ENCODE assay signal across 13 cellular contexts in the genomic region with DNA sequence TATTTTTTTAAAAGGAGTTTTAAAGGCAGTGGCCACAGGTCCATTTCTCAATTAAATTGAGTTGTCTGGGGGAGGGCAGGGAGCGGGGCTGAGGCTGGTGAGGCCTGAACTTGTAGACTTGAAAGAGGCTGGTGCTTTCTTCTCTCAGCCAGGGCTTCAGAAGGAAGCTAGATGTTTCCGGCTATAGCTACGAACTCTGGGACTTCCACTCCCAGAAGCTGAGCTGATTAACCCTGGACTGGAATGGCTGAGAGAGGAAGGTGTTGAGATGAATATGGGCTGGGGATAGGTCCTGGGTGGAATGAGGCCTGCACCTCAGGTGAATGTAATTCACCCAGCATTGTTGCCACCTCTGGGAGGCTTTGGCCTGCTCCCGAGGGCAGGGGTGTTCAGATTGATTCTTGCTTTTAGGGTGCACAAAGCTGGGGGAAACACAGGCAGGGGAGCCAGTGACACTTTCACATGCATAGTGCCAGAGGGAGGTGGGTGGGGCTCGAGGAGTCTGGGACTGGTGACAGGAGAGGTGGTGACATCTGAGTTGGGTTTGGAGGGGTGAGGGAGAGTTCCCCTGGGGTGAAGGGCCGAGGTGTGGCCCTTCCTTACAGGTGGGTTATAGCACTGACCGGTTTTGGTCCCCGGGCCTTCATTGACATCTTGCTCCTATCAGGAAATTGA. TPM values are rescaled to one million over a fixed set of nuclear protein-coding genes. Genes with fewer than 3 reads are reported as not detected.
DNase-seq lines count a peak whose midpoint lies in the region; ATAC-seq and TF ChIP-seq lines count a peak whose summit lies in the region.
"Had no signal": no experiment of that assay in that cellular context is flagged by ENCODE, and none has a peak within 500 bp of the region (broad histone marks: within the 10 kb centered on the region; RNA-seq: fewer than 3 reads in every experiment).

No MANE protein-coding gene starts in this region.

- ATAC-seq in Right ventricle myocardium inferior (no peak), upper lobe of left lung (ENCODE audit: low FRiP score in 2 of 2) (no peak), HG03457 (IDR thresholded peaks at IDR 0.05; ENCODE audit: unreplicated experiment) (no peak)
- no peak for ATAC-seq in activated naive CD8-positive, alpha-beta T cell treated with anti-CD3 and anti-CD28 coated beads, Interleukin-2, amount 50 U/mL, for 24 hours
- ATAC-seq: left ventricle myocardium superior had no signal

- TF ChIP-seq CTCF in left ventricle myocardium inferior (IDR thresholded peaks at IDR 0.05; ENCODE audit: borderline replicate concordance) (no peak), mesothelial cell of epicardium (IDR thresholded peaks at IDR 0.05; ENCODE audit: unreplicated experiment) (no peak), upper lobe of left lung (IDR thresholded peaks at IDR 0.05) (no peak), Calu3 (IDR thresholded peaks at IDR 0.05; ENCODE audit: unreplicated experiment) (no peak)

- no peaks in the 10 kb centered on the region for H3K9me3 Mint-ChIP-seq in activated naive CD8-positive, alpha-beta T cell treated with anti-CD3 and anti-CD28 coated beads, Interleukin-2, amount 50 U/mL, for 24 hours
- H3K9me3 Mint-ChIP-seq in mesothelial cell of epicardium (no peaks in the 10 kb centered on the region), Calu3 (ENCODE audit: low read depth, unreplicated experiment) (no peaks in the 10 kb centered on the region)
- H3K9me3 Mint-ChIP-seq: type B pancreatic cell had no signal

- H3K4me3 Mint-ChIP-seq in activated naive CD8-positive, alpha-beta T cell treated with anti-CD3 and anti-CD28 coated beads, Interleukin-2, amount 50 U/mL, for 24 hours: peak overlapping the region; percentile 38
- H3K4me3 Mint-ChIP-seq in mesothelial cell of epicardium: no peak overlapping the region
- no peak overlapping the region for H3K4me3 Mint-ChIP-seq in Calu3 (ENCODE audit: low read depth, unreplicated experiment)
- H3K4me3 Mint-ChIP-seq: type B pancreatic cell had no signal

- DNase-seq in left ventricle myocardium inferior (no peak), Right ventricle myocardium inferior (ENCODE audit: missing footprints) (no peak), mesothelial cell of epicardium (ENCODE audit: low spot score in 2 of 2, unreplicated experiment in 2 of 2) (no peak), upper lobe of left lung (no peak), Calu3 (no peak), DMS 273 treated with DMSO at 0.1 percent for 48 hours (lab: John Stamatoyannopoulos, UW) (no peak)
- no peak for DNase-seq in activated naive CD8-positive, alpha-beta T cell treated with anti-CD3 and anti-CD28 coated beads, Interleukin-2, amount 50 U/mL, for 24 hours
- DNase-seq: AML-193, left ventricle myocardium superior, NCI-H187 treated with DMSO at 0.1 percent for 48 hours, posterior cingulate gyrus had no signal

- intact Hi-C loops in left ventricle myocardium inferior (cut with micrococcal nuclease) (no loop called here), Right ventricle myocardium inferior (cut with DNase I) (no loop called here), Calu3 (cut with micrococcal nuclease; ENCODE audit: unreplicated experiment) (no loop called here)

- WGBS in upper lobe of left lung, 2 donors: 62 to 63% methylated on average over 8 of the region's 8 CpGs

- no peak for TF ChIP-seq POLR2A in upper lobe of left lung (IDR thresholded peaks at IDR 0.05)

- BruUV-seq in Calu3 (replicated peaks; lab: Mats Ljungman, UMichigan): no TSS peak

- H3K4me1 ChIP-seq in left ventricle myocardium inferior (peaks cover 55% of the 10 kb centered on the region), upper lobe of left lung (peaks cover 39 to 74% (median 52%) of the 10 kb centered on the region in 4 donors)

- no peaks in the 10 kb centered on the region for H3K36me3 Mint-ChIP-seq in activated naive CD8-positive, alpha-beta T cell treated with anti-CD3 and anti-CD28 coated beads, Interleukin-2, amount 50 U/mL, for 24 hours (ENCODE audit: low read depth)
- H3K36me3 Mint-ChIP-seq in mesothelial cell of epicardium (no peaks in the 10 kb centered on the region), Calu3 (ENCODE audit: insufficient read depth, unreplicated experiment) (peaks cover 4% of the 10 kb centered on the region)
- H3K36me3 Mint-ChIP-seq: type B pancreatic cell had no signal

- H3K4me1 Mint-ChIP-seq in activated naive CD8-positive, alpha-beta T cell treated with anti-CD3 and anti-CD28 coated beads, Interleukin-2, amount 50 U/mL, for 24 hours: peaks cover 94% of the 10 kb centered on the region
- H3K4me1 Mint-ChIP-seq in mesothelial cell of epicardium (peaks cover 34% of the 10 kb centered on the region), Calu3 (ENCODE audit: low read depth, unreplicated experiment) (no peaks in the 10 kb centered on the region)

- no peak for TF ChIP-seq EP300 in upper lobe of left lung (IDR thresholded peaks at IDR 0.05)

- H3K27ac ChIP-seq in left ventricle myocardium inferior (replicated peaks): peak overlapping the region; percentile 27
- H3K27ac ChIP-seq in upper lobe of left lung: peak overlapping the region; percentile 35 to 77 (median 69)

- H3K27me3 ChIP-seq in left ventricle myocardium inferior (ENCODE audit: low read depth): no peaks in the 10 kb centered on the region
- no peaks in the 10 kb centered on the region for H3K27me3 ChIP-seq in upper lobe of left lung

- peak overlapping the region; percentile 75 for H3K27ac Mint-ChIP-seq in activated naive CD8-positive, alpha-beta T cell treated with anti-CD3 and anti-CD28 coated beads, Interleukin-2, amount 50 U/mL, for 24 hours
- H3K27ac Mint-ChIP-seq in mesothelial cell of epicardium: peak overlapping the region; percentile 44
- H3K27ac Mint-ChIP-seq in Calu3 (ENCODE audit: unreplicated experiment): no peak overlapping the region
- H3K27ac Mint-ChIP-seq: type B pancreatic cell had no signal

- H3K36me3 ChIP-seq in left ventricle myocardium inferior: peaks cover 37% of the 10 kb centered on the region
- peaks cover 0 to 62% (median 23%) of the 10 kb centered on the region in 4 donors for H3K36me3 ChIP-seq in upper lobe of left lung

- H3K9me3 ChIP-seq in left ventricle myocardium inferior (replicated peaks) (no peaks in the 10 kb centered on the region), upper lobe of left lung (no peaks in the 10 kb centered on the region)

- H3K27me3 Mint-ChIP-seq in activated naive CD8-positive, alpha-beta T cell treated with anti-CD3 and anti-CD28 coated beads, Interleukin-2, amount 50 U/mL, for 24 hours: no peaks in the 10 kb centered on the region
- H3K27me3 Mint-ChIP-seq in mesothelial cell of epicardium (ENCODE audit: low read depth) (no peaks in the 10 kb centered on the region), Calu3 (ENCODE audit: unreplicated experiment) (no peaks in the 10 kb centered on the region)
- H3K27me3 Mint-ChIP-seq: type B pancreatic cell had no signal

- H3K4me3 ChIP-seq in left ventricle myocardium inferior (no peak overlapping the region), upper lobe of left lung (no peak overlapping the region)

- CTCF ChIA-PET in Calu3 (lab: Charles Lee): interaction anchor here (0.6 kb wide), 1 partner anchor 40 kb away, joined by 3 read pairs; no protein-coding TSS in a partner anchor

RNA-seq across cellular contexts. Expression of a gene that starts 18.2 kb away (rescaled TPM):
- 14.4 TPM for total RNA-seq in left ventricle myocardium inferior
- 12.3 TPM for total RNA-seq in Right ventricle myocardium inferior
- total RNA-seq in mesothelial cell of epicardium: 9.1 to 10.0 TPM (median 9.9 TPM) in 3 replicates
- 10 to 100 TPM; 16.7 to 36.1 (median 30.5) TPM for total RNA-seq in upper lobe of left lung
- total RNA-seq in Calu3 (2022): 8.3 and 12.2 TPM in 2 replicates

RNA-seq across cellular contexts. Expression of a gene that starts 55.0 kb away (rescaled TPM):
- total RNA-seq in left ventricle myocardium inferior (18.0 TPM), Right ventricle myocardium inferior (19.5 TPM), mesothelial cell of epicardium (2.9 to 3.2 TPM (median 2.9 TPM) in 3 replicates), upper lobe of left lung (10 to 100 TPM in 4 of 6 donors, 1 to 10 TPM in 2; 5.3 to 32.5 (median 16.2) TPM), Calu3 (2022) (0.14 and 0.37 TPM in 2 replicates)
